ENCODE assay signal across 10 cellular contexts in the genomic region with DNA sequence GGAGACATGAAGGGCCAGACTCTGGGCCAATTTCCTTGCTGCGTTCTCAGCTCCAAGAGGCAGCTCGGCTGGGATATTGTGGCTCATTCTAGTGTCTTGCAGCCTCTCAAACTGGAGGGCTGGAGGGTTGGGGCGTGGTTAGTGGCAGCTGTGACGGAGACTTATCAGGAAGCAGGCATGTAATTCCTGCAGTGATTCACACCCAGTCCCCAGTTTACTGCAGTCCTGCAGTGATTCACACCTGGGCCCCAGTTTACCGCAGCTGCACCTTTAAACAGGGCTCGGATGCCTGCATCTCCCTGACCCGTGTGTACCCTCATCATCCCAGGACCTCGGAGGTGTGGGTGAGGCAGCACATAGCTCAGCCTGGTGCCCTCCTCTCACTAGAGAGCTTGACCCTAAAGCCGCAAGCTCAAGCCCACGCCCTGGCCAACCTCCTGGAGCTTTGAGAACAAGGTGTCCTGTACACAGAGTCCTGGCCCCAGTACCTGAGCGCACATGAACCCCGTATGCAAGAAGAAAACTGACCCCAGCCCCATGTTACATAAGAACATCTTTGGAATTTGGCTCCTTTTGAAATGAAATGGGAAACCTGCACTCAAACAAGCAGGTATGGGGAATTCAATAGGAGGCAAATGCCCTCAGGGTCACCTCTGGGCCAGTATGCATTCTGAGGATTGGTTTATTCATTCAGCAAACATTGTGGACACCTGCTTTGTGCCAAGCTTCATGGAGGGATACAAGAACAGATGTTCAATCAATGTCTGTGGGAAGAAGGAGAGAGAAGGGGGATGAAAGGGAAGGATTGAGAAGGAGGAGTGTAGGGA. TPM values are rescaled to one million over a fixed set of nuclear protein-coding genes. Genes with fewer than 3 reads are reported as not detected.
DNase-seq lines count a peak whose midpoint lies in the region; ATAC-seq and TF ChIP-seq lines count a peak whose summit lies in the region.
"Had no signal": no experiment of that assay in that cellular context is flagged by ENCODE, and none has a peak within 500 bp of the region (broad histone marks: within the 10 kb centered on the region; RNA-seq: fewer than 3 reads in every experiment).

No MANE protein-coding gene starts in this region.

- TF ChIP-seq POLR2A in heart left ventricle (IDR thresholded peaks at IDR 0.05) (peak in 1 of 2 donors; percentile 20), transverse colon (IDR thresholded peaks at IDR 0.05) (peak; percentile 57), erythroblast (IDR thresholded peaks at IDR 0.05; ENCODE audit: low read length) (no peak)

- H3K4me1 ChIP-seq in heart left ventricle (peaks cover under 1 to 59% (median 28%) of the 10 kb centered on the region in 12 donors), transverse colon (peaks cover 24 to 56% (median 45%) of the 10 kb centered on the region in 4 donors), aorta (ENCODE audit: control insufficient read depth in 1 of 2, insufficient read depth in 2 of 2, low read length in 2 of 2) (no peaks in the 10 kb centered on the region)

- peak in 1 of 5 donors; percentile 41 for DNase-seq in heart left ventricle
- DNase-seq in Right ventricle myocardium inferior (ENCODE audit: missing footprints), result no peak
- peak; percentile 37 for DNase-seq in activated CD4-positive, alpha-beta T cell treated with anti-CD3 and anti-CD28 coated beads, Interleukin-2, amount 50 U/mL, for 1 hour
- DNase-seq in left ventricle myocardium superior, result no peak
- peak; percentile 87 for DNase-seq in transverse colon
- no peak for DNase-seq in aorta
- DNase-seq in erythroblast (lab: John Stamatoyannopoulos, UW), result no peak
- no peak for DNase-seq in NOMO-1 (lab: John Stamatoyannopoulos, UW; ENCODE audit: unreplicated experiment in 2 of 2)

- intact Hi-C loops in heart left ventricle (cut with DNase I) (loop anchor here in 2 of 10 donors (5.0 to 10.0 kb wide), 2 partner anchors 44 to 66 kb away; a partner anchor contains a TSS), Right ventricle myocardium inferior (cut with DNase I) (no loop called here), left ventricle myocardium superior (cut with micrococcal nuclease) (loop anchor here (10.0 kb wide), 1 partner anchor 46 kb away; no protein-coding TSS in a partner anchor), transverse colon (cut with DNase I; ENCODE audit: low total_unique reads) (no loop called here), aorta (cut with DNase I) (no loop called here)

- ATAC-seq in heart left ventricle, result peak in 3 of 4 donors; percentile 45 to 55 (median 51)
- no peak for ATAC-seq in Right ventricle myocardium inferior
- ATAC-seq in left ventricle myocardium superior, result peak; percentile 37
- no peak for ATAC-seq in aorta (ENCODE audit: low FRiP score)
- ATAC-seq: Panc1 had no signal

- H3K27me3 ChIP-seq in heart left ventricle (peaks cover 0 to 35% (median 0%) of the 10 kb centered on the region in 9 donors), transverse colon (no peaks in the 10 kb centered on the region), aorta (ENCODE audit: control insufficient read depth in 1 of 2, insufficient read depth in 2 of 2, low read length in 1 of 2) (no peaks in the 10 kb centered on the region)

- peaks cover 0 to 7% (median 0%) of the 10 kb centered on the region in 12 donors for H3K9me3 ChIP-seq in heart left ventricle
- H3K9me3 ChIP-seq in transverse colon, result no peaks in the 10 kb centered on the region
- H3K9me3 ChIP-seq in aorta (ENCODE audit: control insufficient read depth, low read length), result no peaks in the 10 kb centered on the region
- H3K9me3 ChIP-seq: Caco-2 had no signal

- WGBS in heart left ventricle, 4 donors, result 40 to 51% (median 45%) methylated on average over 10 to 12 of the region's 12 CpGs
- 34% methylated on average over 11 of the region's 12 CpGs; no CpG with 5 or more reads in 1 of the 2 donors for WGBS in transverse colon (ENCODE audit: low coverage in 1 of 2), 2 donors
- WGBS in aorta, 2 donors, result 43 to 46% methylated on average over 12 of the region's 12 CpGs

- H3K4me3 ChIP-seq in heart left ventricle, result no peak overlapping the region
- no peak overlapping the region for H3K4me3 ChIP-seq in transverse colon
- H3K4me3 ChIP-seq in aorta (ENCODE audit: low read length in 2 of 2), result no peak overlapping the region

- TF ChIP-seq CTCF in heart left ventricle (IDR thresholded peaks at IDR 0.05) (no peak), transverse colon (IDR thresholded peaks at IDR 0.05) (no peak)

- peak; percentile 93 for TF ChIP-seq EP300 in transverse colon (IDR thresholded peaks at IDR 0.05; ENCODE audit: low read depth)

- in situ Hi-C loops in transverse colon (cut with MboI; ENCODE audit: low pct_ligation_motif_present in 1 of 4, low pct_unique_long_range_greater_than_20kb in 1 of 4, low sequenced_read_pairs in 3 of 4), result loop anchor here in 1 of 4 donors (10.0 kb wide), 1 partner anchor 66 kb away; a partner anchor contains a TSS

- H3K36me3 ChIP-seq in heart left ventricle, result no peaks in the 10 kb centered on the region
- no peaks in the 10 kb centered on the region for H3K36me3 ChIP-seq in transverse colon
- H3K36me3 ChIP-seq in aorta (ENCODE audit: control insufficient read depth in 1 of 2, insufficient read depth in 2 of 2, low read length in 1 of 2), result no peaks in the 10 kb centered on the region

- H3K27ac ChIP-seq in heart left ventricle, result peak overlapping the region in 2 of 12 donors; percentile 12 to 24
- peak overlapping the region; percentile 76 to 84 (median 78) for H3K27ac ChIP-seq in transverse colon
- no peak overlapping the region for H3K27ac ChIP-seq in aorta (ENCODE audit: low read depth in 1 of 2, low read length in 2 of 2)

RNA-seq across cellular contexts. Expression of a gene that starts 55.3 kb away (rescaled TPM):
- total RNA-seq in heart left ventricle (1 to 10 TPM in 2 of 9 donors, under 1 TPM in 7; 0.11 to 4.7 (median 0.56) TPM), Right ventricle myocardium inferior (0.49 TPM), left ventricle myocardium superior (0.20 TPM), transverse colon (10 to 100 TPM in 3 of 4 donors, 1 to 10 TPM in 1; 7.2 to 42.3 (median 19.6) TPM), aorta (1 to 10 TPM; 3.4 to 6.1 TPM)
- polyA plus RNA-seq in heart left ventricle (1 to 10 TPM in 1 of 2 donors, not detected in 1; 1.3 TPM), aorta (1 to 10 TPM; 1.1 to 2.7 TPM)

Comparison
In these comparisons a context has a peak if more than half of its experiments do, and no peak if none do; other contexts are left out.
1. ATAC-seq: peak in heart left ventricle (3 of 4) and left ventricle myocardium superior (single experiment); none in Right ventricle myocardium inferior (single experiment) and aorta (single experiment).
2. DNase-seq: peak in activated CD4-positive, alpha-beta T cell treated with anti-CD3 and anti-CD28 coated beads, Interleukin-2, amount 50 U/mL, for 1 hour (single experiment) and transverse colon (single experiment); none in Right ventricle myocardium inferior (single experiment), left ventricle myocardium superior (single experiment), aorta (0 of 2), erythroblast (0 of 2) and NOMO-1 (0 of 2).
3. H3K27ac ChIP-seq: peak in transverse colon (4 of 4); none in aorta (0 of 2).